In genomic region chr18:9779630-9780029, GRCh38 we compare ENCODE assay signal across 16 cellular contexts.
A peak's percentile ranks its signal among the peaks of the same experiment; 100 is the strongest.
DNase-seq lines count a peak whose midpoint lies in the region; ATAC-seq and TF ChIP-seq lines count a peak whose summit lies in the region.
"Had no signal": no experiment of that assay in that cellular context is flagged by ENCODE, and none has a peak within 500 bp of the region (broad histone marks: within the 10 kb centered on the region; RNA-seq: fewer than 3 reads in every experiment).

No MANE protein-coding gene starts in this region.

- H3K4me3 ChIP-seq in HL-60 (replicated peaks; ENCODE audit: insufficient read depth, low read length) (no peak overlapping the region), PC-3 (ENCODE audit: low read length) (no peak overlapping the region), esophagus (ENCODE audit: low read depth in 1 of 2, low read length in 2 of 2) (no peak overlapping the region)
- H3K4me3 ChIP-seq: ascending aorta had no signal

- H3K9ac ChIP-seq in PC-3 (ENCODE audit: low read length), result no peak overlapping the region

- no peak overlapping the region for H3K27ac Mint-ChIP-seq in activated CD4-positive, alpha-beta memory T cell treated with anti-CD3 and anti-CD28 coated beads for 36 hours
- H3K27ac Mint-ChIP-seq: stimulated activated naive B cell treated with anti-CD40 and anti-IgM and Interleukin-4, amounts not matched to agents 10 μg/mL and 1 μg/mL and 100 μg/mL, for 72 hours had no signal

- no peaks in the 10 kb centered on the region for H3K9me3 Mint-ChIP-seq in activated CD4-positive, alpha-beta memory T cell treated with anti-CD3 and anti-CD28 coated beads for 36 hours
- H3K9me3 Mint-ChIP-seq: stimulated activated naive B cell treated with anti-CD40 and anti-IgM and Interleukin-4, amounts not matched to agents 10 μg/mL and 1 μg/mL and 100 μg/mL, for 72 hours had no signal

- no peaks in the 10 kb centered on the region for H3K36me3 ChIP-seq in PC-3 (ENCODE audit: low read depth, low read length)
- no peaks in the 10 kb centered on the region for H3K36me3 ChIP-seq in esophagus (ENCODE audit: control insufficient read depth in 2 of 2, insufficient read depth in 2 of 2, low read length in 1 of 2)
- H3K36me3 ChIP-seq: ascending aorta had no signal

- intact Hi-C loops in PC-3 (cut with micrococcal nuclease), result no loop called here
- intact Hi-C loops in activated CD4-positive, alpha-beta memory T cell treated with anti-CD3 and anti-CD28 coated beads for 36 hours (cut with micrococcal nuclease), result no loop called here

- peaks cover 8% of the 10 kb centered on the region for H3K27me3 Mint-ChIP-seq in activated CD4-positive, alpha-beta memory T cell treated with anti-CD3 and anti-CD28 coated beads for 36 hours

- CTCF ChIA-PET in PC-3 (lab: Charles Lee), result no interaction called here
- CTCF ChIA-PET in activated CD4-positive, alpha-beta memory T cell treated with anti-CD3 and anti-CD28 coated beads for 36 hours (lab: Charles Lee), result no interaction called here

- POLR2A ChIA-PET in PC-3 (lab: Charles Lee; ENCODE audit: unreplicated experiment), result no interaction called here
- POLR2A ChIA-PET in activated CD4-positive, alpha-beta memory T cell treated with anti-CD3 and anti-CD28 coated beads for 36 hours (lab: Charles Lee), result no interaction called here

- H4K20me1 ChIP-seq in PC-3 (ENCODE audit: low read length), result no peaks in the 10 kb centered on the region

- H3K27me3 ChIP-seq in HL-60 (ENCODE audit: insufficient read depth, poor library complexity, severe bottlenecking), result no peaks in the 10 kb centered on the region
- no peaks in the 10 kb centered on the region for H3K27me3 ChIP-seq in PC-3 (ENCODE audit: low read length)
- H3K27me3 ChIP-seq in esophagus (ENCODE audit: control insufficient read depth in 1 of 2, insufficient read depth in 2 of 2, low read length in 2 of 2), result no peaks in the 10 kb centered on the region
- H3K27me3 ChIP-seq: ascending aorta had no signal

- H3K79me2 ChIP-seq in PC-3 (ENCODE audit: low read length), result no peaks in the 10 kb centered on the region

- H2AFZ ChIP-seq in PC-3 (ENCODE audit: low read length), result no peak overlapping the region

- H3K4me1 ChIP-seq in PC-3 (ENCODE audit: insufficient read depth, low read length) (peaks cover 19% of the 10 kb centered on the region), esophagus (ENCODE audit: control insufficient read depth in 2 of 2, insufficient read depth in 2 of 2, low read length in 1 of 2) (peaks cover 0 to 4% of the 10 kb centered on the region in 2 donors)

- 44 to 52% methylated on average over 4 of the region's 4 CpGs for WGBS in esophagus, 2 donors

- H3K4me3 Mint-ChIP-seq in activated CD4-positive, alpha-beta memory T cell treated with anti-CD3 and anti-CD28 coated beads for 36 hours, result no peak overlapping the region
- H3K4me3 Mint-ChIP-seq: stimulated activated naive B cell treated with anti-CD40 and anti-IgM and Interleukin-4, amounts not matched to agents 10 μg/mL and 1 μg/mL and 100 μg/mL, for 72 hours had no signal

- H3K4me1 Mint-ChIP-seq in activated CD4-positive, alpha-beta memory T cell treated with anti-CD3 and anti-CD28 coated beads for 36 hours (ENCODE audit: low read depth), result no peaks in the 10 kb centered on the region
- H3K4me1 Mint-ChIP-seq: stimulated activated naive B cell treated with anti-CD40 and anti-IgM and Interleukin-4, amounts not matched to agents 10 μg/mL and 1 μg/mL and 100 μg/mL, for 72 hours had no signal

- H3F3A ChIP-seq in PC-3 (ENCODE audit: low read length, unreplicated experiment), result no peaks in the 10 kb centered on the region

- DNase-seq in HL-60 (ENCODE audit: low read depth in 1 of 2, low spot score in 1 of 2) (peak; percentile 93 to 99), PC-3 (peak; percentile 81), renal cortical epithelial cell (ENCODE audit: low read depth) (peak; percentile 88), NCI-H526 (lab: John Stamatoyannopoulos, UW) (no peak), NCI-H2107 treated with DMSO at 0.1 percent for 48 hours (lab: John Stamatoyannopoulos, UW; ENCODE audit: unreplicated experiment) (no peak)
- no peak for DNase-seq in activated CD4-positive, alpha-beta memory T cell treated with anti-CD3 and anti-CD28 coated beads for 36 hours
- DNase-seq: effector CD4-positive, alpha-beta T cell; glutamatergic neuron; NCI-H1048; NCI-H226; RPMI8226; stimulated activated naive B cell treated with anti-CD40 and anti-IgM and Interleukin-4, amounts not matched to agents 10 μg/mL and 1 μg/mL and 100 μg/mL, for 72 hours; T-helper 9 cell had no signal

- no peaks in the 10 kb centered on the region for H3K36me3 Mint-ChIP-seq in activated CD4-positive, alpha-beta memory T cell treated with anti-CD3 and anti-CD28 coated beads for 36 hours

- peak overlapping the region; percentile 39 for H3K4me2 ChIP-seq in PC-3 (ENCODE audit: low read length)

- BruUV-seq in PC-3 (replicated peaks; lab: Mats Ljungman, UMichigan), result no TSS peak

- H3K27ac ChIP-seq in HL-60 (replicated peaks), result no peak overlapping the region; the same call in 1 of the 2 replicates
- H3K27ac ChIP-seq in PC-3 (ENCODE audit: low read length), result 0 out of 2 replicates have a peak overlapping the region, but pooled peaks have one; percentile 17
- peak overlapping the region; percentile 74 to 78 for H3K27ac ChIP-seq in esophagus (ENCODE audit: low read depth in 2 of 2, low read length in 1 of 2)
- H3K27ac ChIP-seq: ascending aorta had no signal

- H3K9me2 ChIP-seq in PC-3 (replicated peaks; ENCODE audit: low read length), result no peaks in the 10 kb centered on the region

- H3K9me3 ChIP-seq in PC-3 (ENCODE audit: low read length), result no peaks in the 10 kb centered on the region
- H3K9me3 ChIP-seq in esophagus (ENCODE audit: control insufficient read depth in 2 of 2, insufficient read depth in 1 of 2, low read depth in 1 of 2, low read length in 1 of 2), result no peaks in the 10 kb centered on the region
- H3K9me3 ChIP-seq: ascending aorta had no signal

- peak; percentile 46 for ATAC-seq in PC-3
- no peak for ATAC-seq in HG02678 (IDR thresholded peaks at IDR 0.05; ENCODE audit: unreplicated experiment)
- ATAC-seq: stimulated activated naive B cell treated with anti-CD40 and anti-IgM and Interleukin-4, amounts not matched to agents 10 μg/mL and 1 μg/mL and 100 μg/mL, for 72 hours had no signal

- TF ChIP-seq CTCF in HL-60 (IDR thresholded peaks at IDR 0.05; ENCODE audit: insufficient read depth, low read length), result no peak
- no peak for TF ChIP-seq CTCF in PC-3 (conservative IDR thresholded peaks at IDR 0.05; ENCODE audit: low read depth, low read length)

Comparison
In these comparisons a context has a peak if more than half of its experiments do, and no peak if none do; other contexts are left out.
1. DNase-seq: peak in HL-60 (2 of 2), PC-3 (single experiment) and renal cortical epithelial cell (single experiment); none in activated CD4-positive, alpha-beta memory T cell treated with anti-CD3 and anti-CD28 coated beads for 36 hours (single experiment), NCI-H526 (0 of 2) and NCI-H2107 treated with DMSO at 0.1 percent for 48 hours (single experiment).